21 cellular contexts compared by ENCODE assay signal in genomic region chr10:59082249-59082648, GRCh38.
"Had no signal": no experiment of that assay in that cellular context is flagged by ENCODE, and none has a peak within 500 bp of the region (broad histone marks: within the 10 kb centered on the region; RNA-seq: fewer than 3 reads in every experiment).

No MANE protein-coding gene starts in this region.

- H3K4me3 Mint-ChIP-seq: activated CD8-positive, alpha-beta T cell treated with anti-CD3 and anti-CD28 coated beads, Interleukin-2, amount 10 ng/mL, durations not matched to agents 7 days and 5 days; activated naive CD8-positive, alpha-beta T cell treated with anti-CD3 and anti-CD28 coated beads, Interleukin-2, amount 10 ng/mL, durations not matched to agents 7 days and 5 days; brain; T-helper 17 cell; WTC11 had no signal

- H3K4me1 Mint-ChIP-seq: activated naive CD8-positive, alpha-beta T cell treated with anti-CD3 and anti-CD28 coated beads, Interleukin-2, amount 10 ng/mL, durations not matched to agents 7 days and 5 days; T-helper 17 cell; WTC11 had no signal

- H3K27ac Mint-ChIP-seq: activated CD8-positive, alpha-beta T cell treated with anti-CD3 and anti-CD28 coated beads, Interleukin-2, amount 10 ng/mL, durations not matched to agents 7 days and 5 days; activated naive CD8-positive, alpha-beta T cell treated with anti-CD3 and anti-CD28 coated beads, Interleukin-2, amount 10 ng/mL, durations not matched to agents 7 days and 5 days; brain; T-helper 17 cell; WTC11 had no signal

- H3K4me3 ChIP-seq: Peyer's patch had no signal

- H3K36me3 Mint-ChIP-seq: activated naive CD8-positive, alpha-beta T cell treated with anti-CD3 and anti-CD28 coated beads, Interleukin-2, amount 10 ng/mL, durations not matched to agents 7 days and 5 days; brain; WTC11 had no signal

- DNase-seq: activated CD4-positive, alpha-beta T cell treated with anti-CD3 and anti-CD28 coated beads for 48 hours; activated CD4-positive, alpha-beta T cell treated with anti-CD3 and anti-CD28 coated beads, Interleukin-2, amount 50 U/mL, for 4 hours; activated CD4-positive, CD25-positive, alpha-beta regulatory T cell treated with anti-CD3 and anti-CD28 coated beads, Interleukin-2, amount 50 U/mL, for 72 hours; activated CD8-positive, alpha-beta memory T cell treated with anti-CD3 and anti-CD28 coated beads, Interleukin-2, amount 50 U/mL, for 48 hours; activated CD8-positive, alpha-beta T cell treated with anti-CD3 and anti-CD28 coated beads, Interleukin-2, amount 10 ng/mL, durations not matched to agents 7 days and 5 days; activated naive CD4-positive, alpha-beta T cell treated with anti-CD3 and anti-CD28 coated beads, Interleukin-2, amount 50 U/mL, for 16 hours; activated naive CD8-positive, alpha-beta T cell treated with anti-CD3 and anti-CD28 coated beads, Interleukin-2, amount 10 ng/mL, durations not matched to agents 7 days and 5 days; activated T-cell treated with anti-CD3 and anti-CD28 coated beads, Interleukin-2, amount 50 U/mL, for 1 hour; Kasumi-1; NCI-H1048; NCI-H146; NCI-H187 treated with DMSO at 0.1 percent for 48 hours; NCI-H2081 treated with DMSO at 0.1 percent for 48 hours; NCI-H446; NCI-H524; Peyer's patch; SHP77 treated with DMSO at 0.1 percent for 48 hours; T-helper 17 cell; T-helper 9 cell had no signal

- H3K27me3 ChIP-seq: Peyer's patch had no signal

- ATAC-seq: activated CD8-positive, alpha-beta T cell treated with anti-CD3 and anti-CD28 coated beads, Interleukin-2, amount 10 ng/mL, durations not matched to agents 7 days and 5 days; T-helper 17 cell; WTC11 had no signal

- H3K9me3 ChIP-seq: Peyer's patch had no signal

- H3K9me3 Mint-ChIP-seq: brain, WTC11 had no signal

- H3K27ac ChIP-seq: Peyer's patch had no signal

- H3K27me3 Mint-ChIP-seq: activated naive CD8-positive, alpha-beta T cell treated with anti-CD3 and anti-CD28 coated beads, Interleukin-2, amount 10 ng/mL, durations not matched to agents 7 days and 5 days; brain; T-helper 17 cell had no signal

- H3K36me3 ChIP-seq: Peyer's patch had no signal

- H3K4me1 ChIP-seq: Peyer's patch had no signal
